ENCODE assay signal across 18 cellular contexts in genomic region chr3:29057326-29057725, GRCh38.
DNase-seq lines count a peak whose midpoint lies in the region; ATAC-seq and TF ChIP-seq lines count a peak whose summit lies in the region.
"Had no signal": no experiment of that assay in that cellular context is flagged by ENCODE, and none has a peak within 500 bp of the region (broad histone marks: within the 10 kb centered on the region; RNA-seq: fewer than 3 reads in every experiment).

No MANE protein-coding gene starts in this region.

- H3F3A ChIP-seq in GM23338 (replicated peaks; ENCODE audit: low read depth) = no peaks in the 10 kb centered on the region

- H3K27ac Mint-ChIP-seq in GM23338 = peak overlapping the region; percentile 42; the same call in 1 of the 2 replicates
- H3K27ac Mint-ChIP-seq: activated CD4-positive, alpha-beta T cell treated with anti-CD3 and anti-CD28 coated beads for 36 hours; activated naive CD8-positive, alpha-beta T cell treated with anti-CD3 and anti-CD28 coated beads, Interleukin-2, amount 10 ng/mL, durations not matched to agents 7 days and 5 days; nephron had no signal

- in situ Hi-C loops in G401 (cut with HindIII; ENCODE audit: low sequenced_read_pairs) = no loop called here

- peaks cover 17% of the 10 kb centered on the region for H3K9me3 Mint-ChIP-seq in GM23338

- H4K20me1 ChIP-seq in GM23338 (replicated peaks; ENCODE audit: insufficient read depth) (no peaks in the 10 kb centered on the region), Karpas-422 (ENCODE audit: insufficient read depth, low read depth, low read length) (no peaks in the 10 kb centered on the region)

- H3K4me1 ChIP-seq in GM23338 (ENCODE audit: insufficient read depth) = peaks cover 5% of the 10 kb centered on the region; the same call in 1 of the 2 replicates
- H3K4me1 ChIP-seq in adipocyte (ENCODE audit: control insufficient read depth, insufficient read depth, low read length) = no peaks in the 10 kb centered on the region
- H3K4me1 ChIP-seq in Karpas-422 (ENCODE audit: low read length) = no peaks in the 10 kb centered on the region
- H3K4me1 ChIP-seq: stomach had no signal

- H3K4me3 ChIP-seq in GM23338 = no peak overlapping the region
- H3K4me3 ChIP-seq in adipocyte (ENCODE audit: low read length) = no peak overlapping the region
- H3K4me3 ChIP-seq in fibroblast of pulmonary artery (replicated peaks; ENCODE audit: low read depth, low read length) = no peak overlapping the region
- H3K4me3 ChIP-seq in skeletal muscle cell (ENCODE audit: low read depth, low read length) = no peak overlapping the region
- H3K4me3 ChIP-seq in Karpas-422 (ENCODE audit: low read length) = no peak overlapping the region
- H3K4me3 ChIP-seq: dorsolateral prefrontal cortex, stomach had no signal

- DNase-seq in GM23338 (ENCODE audit: low spot score) (peak; percentile 15), adipocyte (ENCODE audit: low read depth) (peak; percentile 74), fibroblast of pulmonary artery (ENCODE audit: low read depth) (peak; percentile 64), skeletal muscle cell (ENCODE audit: low read depth) (peak; percentile 65), Karpas-422 (no peak), G401 (ENCODE audit: low spot score) (no peak), dermis blood vessel endothelial cell (no peak)
- DNase-seq in stimulated activated CD4-positive, alpha-beta T cell treated with anti-CD3 and anti-CD28 coated beads, Interleukin-4, amount 100 ng/mL, for 1 hour = no peak
- DNase-seq: activated CD4-positive, alpha-beta T cell treated with anti-CD3 and anti-CD28 coated beads for 36 hours; activated naive CD8-positive, alpha-beta T cell treated with anti-CD3 and anti-CD28 coated beads, Interleukin-2, amount 10 ng/mL, durations not matched to agents 7 days and 5 days; activated T-cell treated with anti-CD3 and anti-CD28 coated beads for 4 hours; dorsolateral prefrontal cortex; left ventricle myocardium superior; NCI-H1092; NCI-H2227 treated with DMSO at 0.1 percent for 48 hours; stomach had no signal

- H3K27me3 ChIP-seq in GM23338 (ENCODE audit: insufficient read depth) = no peaks in the 10 kb centered on the region
- no peaks in the 10 kb centered on the region for H3K27me3 ChIP-seq in adipocyte (replicated peaks; ENCODE audit: control insufficient read depth, insufficient read depth, low read length)
- H3K27me3 ChIP-seq in Karpas-422 (ENCODE audit: low read length) = no peaks in the 10 kb centered on the region
- H3K27me3 ChIP-seq: stomach had no signal

- H3K9me3 ChIP-seq in adipocyte (ENCODE audit: control insufficient read depth, low read length) = no peaks in the 10 kb centered on the region
- H3K9me3 ChIP-seq in Karpas-422 (ENCODE audit: low read length) = peaks cover 15% of the 10 kb centered on the region

- H3K4me1 Mint-ChIP-seq in GM23338 = peaks cover 6% of the 10 kb centered on the region
- H3K4me1 Mint-ChIP-seq: activated CD4-positive, alpha-beta T cell treated with anti-CD3 and anti-CD28 coated beads for 36 hours; activated naive CD8-positive, alpha-beta T cell treated with anti-CD3 and anti-CD28 coated beads, Interleukin-2, amount 10 ng/mL, durations not matched to agents 7 days and 5 days; nephron had no signal

- peak overlapping the region; percentile 74 for H2AFZ ChIP-seq in GM23338
- H2AFZ ChIP-seq in Karpas-422 (ENCODE audit: low read length) = no peak overlapping the region

- TF ChIP-seq CTCF in GM23338 (conservative IDR thresholded peaks at IDR 0.05; ENCODE audit: low read depth in 2 of 2) = no peak
- TF ChIP-seq CTCF in fibroblast of pulmonary artery (IDR thresholded peaks at IDR 0.05; ENCODE audit: low read length, missing control alignments) = no peak

- H3K4me2 ChIP-seq in GM23338 (no peak overlapping the region), Karpas-422 (ENCODE audit: low read depth, low read length, poor library complexity, severe bottlenecking) (no peak overlapping the region)

- ATAC-seq in GM23338 = peak; percentile 97
- ATAC-seq: activated CD4-positive, alpha-beta T cell treated with anti-CD3 and anti-CD28 coated beads for 36 hours; left ventricle myocardium superior; Panc1 had no signal

- H3K36me3 ChIP-seq in GM23338 (ENCODE audit: insufficient read depth) = no peaks in the 10 kb centered on the region
- no peaks in the 10 kb centered on the region for H3K36me3 ChIP-seq in adipocyte (ENCODE audit: control insufficient read depth, insufficient read depth, low read length, severe bottlenecking)
- H3K36me3 ChIP-seq in Karpas-422 (ENCODE audit: insufficient read depth, low read length) = no peaks in the 10 kb centered on the region
- H3K36me3 ChIP-seq: stomach had no signal

- H3K4me3 Mint-ChIP-seq in GM23338 = no peak overlapping the region
- H3K4me3 Mint-ChIP-seq: activated CD4-positive, alpha-beta T cell treated with anti-CD3 and anti-CD28 coated beads for 36 hours; activated naive CD8-positive, alpha-beta T cell treated with anti-CD3 and anti-CD28 coated beads, Interleukin-2, amount 10 ng/mL, durations not matched to agents 7 days and 5 days; nephron had no signal

- H3K27ac ChIP-seq in GM23338 (ENCODE audit: low read depth) (no peak overlapping the region), Karpas-422 (ENCODE audit: low read length) (no peak overlapping the region)
- H3K27ac ChIP-seq: dorsolateral prefrontal cortex, stomach had no signal

- H3K27me3 Mint-ChIP-seq in GM23338 (ENCODE audit: insufficient read depth, low read depth, poor library complexity) = peaks cover 14% of the 10 kb centered on the region
- H3K27me3 Mint-ChIP-seq: activated CD4-positive, alpha-beta T cell treated with anti-CD3 and anti-CD28 coated beads for 36 hours; activated naive CD8-positive, alpha-beta T cell treated with anti-CD3 and anti-CD28 coated beads, Interleukin-2, amount 10 ng/mL, durations not matched to agents 7 days and 5 days had no signal

- peaks cover 9% of the 10 kb centered on the region; the same call in 2 of the 3 replicates for H3K36me3 Mint-ChIP-seq in GM23338 (ENCODE audit: low read depth)
- H3K36me3 Mint-ChIP-seq: activated naive CD8-positive, alpha-beta T cell treated with anti-CD3 and anti-CD28 coated beads, Interleukin-2, amount 10 ng/mL, durations not matched to agents 7 days and 5 days had no signal

- H3K9me2 ChIP-seq in GM23338 (ENCODE audit: insufficient read depth) (peaks cover 8% of the 10 kb centered on the region; the same call in 1 of the 2 replicates), Karpas-422 (replicated peaks; ENCODE audit: insufficient read depth, low read length) (no peaks in the 10 kb centered on the region)

- H3K9ac ChIP-seq in adipocyte (ENCODE audit: low read length) = no peak overlapping the region
- H3K9ac ChIP-seq in Karpas-422 (ENCODE audit: low read length) = no peak overlapping the region

- H3K79me2 ChIP-seq in GM23338 (replicated peaks; ENCODE audit: insufficient read depth) (no peaks in the 10 kb centered on the region), Karpas-422 (ENCODE audit: low read length) (no peaks in the 10 kb centered on the region)

Comparison
In these comparisons a context has a peak if more than half of its experiments do, and no peak if none do; other contexts are left out.
1. DNase-seq: peak in GM23338 (single experiment), adipocyte (single experiment), fibroblast of pulmonary artery (single experiment) and skeletal muscle cell (single experiment); none in stimulated activated CD4-positive, alpha-beta T cell treated with anti-CD3 and anti-CD28 coated beads, Interleukin-4, amount 100 ng/mL, for 1 hour (single experiment), Karpas-422 (single experiment), G401 (single experiment) and dermis blood vessel endothelial cell (single experiment).